10 cellular contexts compared by ENCODE assay signal in the genomic region with DNA sequence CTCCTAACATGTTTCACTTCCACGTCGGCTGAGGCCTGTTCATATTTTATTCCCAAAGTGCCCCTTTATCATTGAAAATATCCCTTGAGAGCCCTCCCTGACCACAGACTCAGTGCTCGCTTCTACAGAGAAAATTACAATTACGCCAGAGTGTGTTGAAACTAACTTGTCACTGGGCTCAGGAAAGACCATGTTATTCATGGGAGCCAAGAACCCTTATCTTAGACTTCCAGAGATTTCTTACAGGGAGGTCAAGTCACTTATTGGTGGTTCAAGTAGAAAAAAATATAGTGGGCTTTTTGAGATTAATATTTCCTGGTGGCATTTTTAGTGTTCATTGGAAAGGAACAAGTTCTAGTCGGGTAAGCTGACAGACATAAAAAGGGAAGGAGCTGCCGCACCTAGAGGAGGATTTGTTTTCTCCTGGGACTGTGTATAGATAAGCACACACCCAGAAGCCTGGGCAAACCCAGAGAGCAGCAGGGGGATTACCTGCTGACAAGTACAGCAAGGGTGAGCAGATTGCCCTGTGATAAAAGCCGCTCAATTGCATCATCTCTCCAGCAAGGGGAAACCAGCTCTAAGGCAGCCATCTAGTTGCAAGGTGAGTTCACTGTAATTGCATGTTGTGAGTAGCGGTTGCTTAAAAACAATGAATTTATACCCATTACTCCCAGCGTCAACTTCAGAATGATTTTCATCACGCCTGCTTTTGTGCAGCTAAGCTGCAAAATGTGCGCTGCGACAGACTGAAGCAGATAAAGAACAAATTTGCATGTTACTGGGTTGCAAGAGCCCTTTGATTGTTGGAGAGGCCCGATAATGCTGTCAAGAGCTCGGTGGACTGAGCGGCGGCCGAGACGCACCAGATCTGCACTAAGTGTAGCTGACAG. TPM values are rescaled to one million over a fixed set of nuclear protein-coding genes. Genes with fewer than 3 reads are reported as not detected.
DNase-seq lines count a peak whose midpoint lies in the region; ATAC-seq, FAIRE-seq and TF ChIP-seq lines count a peak whose summit lies in the region.
"Had no signal": no experiment of that assay in that cellular context is flagged by ENCODE, and none has a peak within 500 bp of the region (broad histone marks: within the 10 kb centered on the region; RNA-seq: fewer than 3 reads in every experiment).

No MANE protein-coding gene starts in this region.

- no peak overlapping the region for H3K4me3 ChIP-seq in fibroblast of pulmonary artery (replicated peaks; ENCODE audit: low read depth, low read length)

- peak overlapping the region; percentile 18 for H3K27ac Mint-ChIP-seq in type B pancreatic cell

- TF ChIP-seq CTCF in fibroblast of pulmonary artery (IDR thresholded peaks at IDR 0.05; ENCODE audit: low read length, missing control alignments), result no peak
- TF ChIP-seq CTCF in type B pancreatic cell (conservative IDR thresholded peaks at IDR 0.05), result no peak

- H3K9me3 Mint-ChIP-seq in type B pancreatic cell, result no peaks in the 10 kb centered on the region

- peak overlapping the region; percentile 24 for H3K4me3 Mint-ChIP-seq in type B pancreatic cell

- DNase-seq in DMS153 treated with DMSO at 0.1 percent for 48 hours (lab: John Stamatoyannopoulos, UW; ENCODE audit: unreplicated experiment) (peak; percentile 70), NCI-H146 (lab: John Stamatoyannopoulos, UW) (peak; percentile 91), fibroblast of pulmonary artery (ENCODE audit: low read depth) (peak; percentile 23), type B pancreatic cell (ENCODE audit: extremely low spot score, unreplicated experiment) (no peak), pons (ENCODE audit: low spot score) (no peak), urothelium cell line (ENCODE audit: low spot score) (no peak)
- no peak for DNase-seq in activated CD8-positive, alpha-beta memory T cell treated with anti-CD3 and anti-CD28 coated beads, Interleukin-2, amount 50 U/mL, for 48 hours

- peaks cover 5% of the 10 kb centered on the region for H3K4me1 Mint-ChIP-seq in type B pancreatic cell (ENCODE audit: unreplicated experiment)

- peak; percentile 79 for ATAC-seq in GM21619 (IDR thresholded peaks at IDR 0.05; ENCODE audit: unreplicated experiment)

- peaks cover 2% of the 10 kb centered on the region for H3K27me3 Mint-ChIP-seq in type B pancreatic cell

- no peaks in the 10 kb centered on the region for H3K36me3 Mint-ChIP-seq in type B pancreatic cell

- no peak for FAIRE-seq in urothelium cell line (lab: Jason Lieb, UNC)
- FAIRE-seq: islet of Langerhans, TTC549 had no signal

RNA-seq across cellular contexts. Expression of a gene that starts 46.2 kb away (rescaled TPM):
- total RNA-seq in type B pancreatic cell (ENCODE audit: low replicate concordance), result 19.7 TPM in 1 of 2 replicates, not detected in the other

Comparison
In these comparisons a context has a peak if more than half of its experiments do, and no peak if none do; other contexts are left out.
1. DNase-seq: peak in DMS153 treated with DMSO at 0.1 percent for 48 hours (single experiment), NCI-H146 (single experiment) and fibroblast of pulmonary artery (single experiment); none in type B pancreatic cell (single experiment), pons (single experiment), urothelium cell line (single experiment) and activated CD8-positive, alpha-beta memory T cell treated with anti-CD3 and anti-CD28 coated beads, Interleukin-2, amount 50 U/mL, for 48 hours (single experiment).